18 cellular contexts compared by ENCODE assay signal in the genomic region with DNA sequence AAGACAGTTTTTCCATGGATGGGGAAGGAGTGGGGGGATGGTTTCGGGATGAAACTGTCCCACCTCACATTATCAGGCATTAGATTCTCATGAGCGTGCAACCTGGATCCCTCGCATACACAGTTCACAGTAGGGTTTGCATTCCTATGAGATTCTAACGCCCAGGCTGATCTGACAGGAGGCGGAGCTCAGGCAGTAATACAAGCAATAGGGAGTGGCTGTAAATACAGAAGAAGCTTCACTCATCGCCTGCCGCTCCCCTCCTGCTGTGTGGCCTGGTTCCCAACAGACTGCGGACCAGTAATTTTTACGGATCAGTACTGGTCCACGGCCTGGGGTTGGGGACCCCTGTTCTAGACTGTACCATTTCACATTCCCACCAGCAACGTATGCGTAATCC.
"Had no signal": no experiment of that assay in that cellular context is flagged by ENCODE, and none has a peak within 500 bp of the region (broad histone marks: within the 10 kb centered on the region; RNA-seq: fewer than 3 reads in every experiment).

No MANE protein-coding gene starts in this region.

- H3K27me3 ChIP-seq: cardiac muscle cell, esophagus squamous epithelium, foreskin keratinocyte, spleen, suprapubic skin, upper lobe of left lung had no signal

- H3K27ac ChIP-seq: cardiac muscle cell, esophagus squamous epithelium, foreskin keratinocyte, psoas muscle, spleen, suprapubic skin, upper lobe of left lung had no signal

- H3K4me1 ChIP-seq: esophagus squamous epithelium, foreskin keratinocyte, psoas muscle, spleen, suprapubic skin, upper lobe of left lung had no signal

- DNase-seq: activated B cell treated with CpG ODN at 0.5 μM for 24 hours; activated CD4-positive, alpha-beta T cell treated with anti-CD3 and anti-CD28 coated beads for 48 hours; activated CD8-positive, alpha-beta T cell treated with anti-CD3 and anti-CD28 coated beads for 36 hours; activated gamma-delta T cell; activated T-cell treated with anti-CD3 and anti-CD28 coated beads, Interleukin-2, amount 50 U/mL, for 48 hours; esophagus squamous epithelium; foreskin keratinocyte; glutamatergic neuron; hypothalamus; kidney glomerular epithelial cell; nephron progenitor cell; psoas muscle; spleen; upper lobe of left lung had no signal

- H3K4me3 ChIP-seq: cardiac muscle cell, esophagus squamous epithelium, psoas muscle, spleen, suprapubic skin, upper lobe of left lung had no signal

- ATAC-seq: activated CD8-positive, alpha-beta T cell treated with anti-CD3 and anti-CD28 coated beads for 36 hours; activated naive CD4-positive, alpha-beta T cell treated with anti-CD3 and anti-CD28 coated beads, Interleukin-2, amount 50 U/mL, for 72 hours; foreskin keratinocyte; psoas muscle; sciatic nerve had no signal

- H3K9me3 ChIP-seq: esophagus squamous epithelium, suprapubic skin, upper lobe of left lung had no signal
